ENCODE assay signal across 10 cellular contexts in the genomic region with DNA sequence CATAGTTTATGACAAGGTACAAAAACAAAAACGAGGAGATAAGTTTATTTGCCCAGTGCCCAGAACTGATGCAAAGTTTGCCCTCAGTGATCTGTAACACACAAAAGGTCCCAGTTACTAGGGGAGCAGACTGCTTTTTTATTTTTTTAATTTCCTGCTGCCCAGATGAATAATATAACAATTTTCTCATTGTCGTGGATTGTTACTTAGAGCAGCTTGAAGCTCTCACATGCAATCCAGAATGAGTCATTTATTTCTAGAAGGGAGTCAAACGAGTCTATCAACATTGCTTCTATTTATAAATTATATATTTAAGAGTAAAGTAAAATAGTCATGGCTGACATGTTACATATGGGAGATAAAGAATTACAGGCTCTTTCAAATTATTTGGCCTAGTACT. TPM values are rescaled to one million over a fixed set of nuclear protein-coding genes. Genes with fewer than 3 reads are reported as not detected.
DNase-seq lines count a peak whose midpoint lies in the region; FAIRE-seq and TF ChIP-seq lines count a peak whose summit lies in the region.
"Had no signal": no experiment of that assay in that cellular context is flagged by ENCODE, and none has a peak within 500 bp of the region (broad histone marks: within the 10 kb centered on the region; RNA-seq: fewer than 3 reads in every experiment).

No MANE protein-coding gene starts in this region.

- peaks cover 0 to 3% of the 10 kb centered on the region in 2 donors for H3K36me3 ChIP-seq in ascending aorta
- H3K36me3 ChIP-seq: tibial artery had no signal

- H3K4me1 ChIP-seq in ascending aorta, result peaks cover 3 to 10% of the 10 kb centered on the region in 2 donors

- TF ChIP-seq CTCF in choroid plexus epithelial cell (conservative IDR thresholded peaks at IDR 0.05; ENCODE audit: low read depth, low read length) (no peak), type B pancreatic cell (conservative IDR thresholded peaks at IDR 0.05) (no peak), ascending aorta (IDR thresholded peaks at IDR 0.05) (no peak)

- no peaks in the 10 kb centered on the region for H3K27me3 ChIP-seq in ascending aorta
- H3K27me3 ChIP-seq: tibial artery had no signal

- no peaks in the 10 kb centered on the region for H3K27me3 Mint-ChIP-seq in type B pancreatic cell

- H3K36me3 Mint-ChIP-seq in type B pancreatic cell, result peaks cover 53% of the 10 kb centered on the region

- no peaks in the 10 kb centered on the region for H3K9me3 ChIP-seq in ascending aorta
- H3K9me3 ChIP-seq: tibial artery had no signal

- H3K27ac ChIP-seq in ascending aorta, result peak overlapping the region in 1 of 2 donors; percentile 63
- H3K27ac ChIP-seq: tibial artery had no signal

- peak; percentile 68 for DNase-seq in LHCN-M2 (ENCODE audit: low read depth)
- peak; percentile 80 for DNase-seq in choroid plexus epithelial cell (ENCODE audit: low read depth)
- DNase-seq in type B pancreatic cell (ENCODE audit: extremely low spot score, unreplicated experiment), result no peak
- DNase-seq in NCI-H345 treated with DMSO at 0.1 percent for 48 hours (lab: John Stamatoyannopoulos, UW; ENCODE audit: unreplicated experiment), result no peak
- DNase-seq in ascending aorta (ENCODE audit: low spot score in 2 of 2), result no peak
- no peak for DNase-seq in hypothalamus (lab: John Stamatoyannopoulos, UW)
- DNase-seq: tibial artery had no signal

- H3K27ac Mint-ChIP-seq in type B pancreatic cell, result peak overlapping the region; percentile 82
- H3K27ac Mint-ChIP-seq: T-helper 1 cell treated with Interleukin-12 subunit alpha and Interleukin-12 subunit beta and Interleukin-4 antibody, amounts not matched to agents 30 μg/mL and 1 μg/mL, for 36 hours had no signal

- no peak overlapping the region for H3K4me3 ChIP-seq in choroid plexus epithelial cell (ENCODE audit: low read depth, low read length)
- H3K4me3 ChIP-seq in ascending aorta, result no peak overlapping the region
- H3K4me3 ChIP-seq: tibial artery had no signal

- peaks cover 54% of the 10 kb centered on the region for H3K4me1 Mint-ChIP-seq in type B pancreatic cell (ENCODE audit: unreplicated experiment)

- H3K4me3 Mint-ChIP-seq in type B pancreatic cell, result peak overlapping the region; percentile 65
- H3K4me3 Mint-ChIP-seq: neural crest cell; T-helper 1 cell treated with Interleukin-12 subunit alpha and Interleukin-12 subunit beta and Interleukin-4 antibody, amounts not matched to agents 30 μg/mL and 1 μg/mL, for 36 hours had no signal

- H3K9me3 Mint-ChIP-seq in type B pancreatic cell, result peaks cover 4% of the 10 kb centered on the region
- H3K9me3 Mint-ChIP-seq: neural crest cell; T-helper 1 cell treated with Interleukin-12 subunit alpha and Interleukin-12 subunit beta and Interleukin-4 antibody, amounts not matched to agents 30 μg/mL and 1 μg/mL, for 36 hours had no signal

- FAIRE-seq in islet of Langerhans (lab: Jason Lieb, UNC), result peak; percentile 79

- intact Hi-C loops in ascending aorta (cut with DNase I), result no loop called here

RNA-seq across cellular contexts. Expression of a gene that starts 41.3 kb away (rescaled TPM):
- total RNA-seq in LHCN-M2 (2014; rRNA removed) (13.4 and 13.8 TPM in 2 replicates), type B pancreatic cell (ENCODE audit: low replicate concordance) (152 and 211 TPM in 2 replicates), ascending aorta (11.5 TPM)
- polyA plus RNA-seq in LHCN-M2 (2012), result 6.5 TPM

Comparison
In these comparisons a context has a peak if more than half of its experiments do, and no peak if none do; other contexts are left out.
1. DNase-seq: peak in LHCN-M2 (single experiment) and choroid plexus epithelial cell (single experiment); none in type B pancreatic cell (single experiment), NCI-H345 treated with DMSO at 0.1 percent for 48 hours (single experiment), ascending aorta (0 of 2) and hypothalamus (0 of 51).
2. RNA of a gene that starts 41.3 kb away (total RNA-seq): 152 to 211 TPM in type B pancreatic cell; 13.4 to 13.8 TPM in LHCN-M2 and 11.5 TPM in ascending aorta (single experiment); every median in the first group is over 10 times any median in the second.